Comparison of ENCODE assay signal across 8 cellular contexts in genomic region chrX:154458116-154458953, GRCh38. TPM values are rescaled to one million over a fixed set of nuclear protein-coding genes. Genes with fewer than 3 reads are reported as not detected.
DNase-seq lines count a peak whose midpoint lies in the region; ATAC-seq and TF ChIP-seq lines count a peak whose summit lies in the region.

Gene PLXNA3, plus strand, starts transcription at chrX:154458281. Its CDS starts 1,903 bp downstream, at chrX:154460184.

- no peaks in the 10 kb centered on the region for H3K9me2 ChIP-seq in Loucy (replicated peaks; ENCODE audit: low read depth, low read length)

- ATAC-seq in GM21529 (IDR thresholded peaks at IDR 0.05; ENCODE audit: unreplicated experiment), result peak; percentile 56
- peak; percentile 73 for ATAC-seq in activated CD8-positive, alpha-beta T cell treated with anti-CD3 and anti-CD28 coated beads, Interleukin-2, amount 10 ng/mL, durations not matched to agents 7 days and 5 days
- peak; percentile 72 to 77 for ATAC-seq in stimulated activated naive B cell treated with anti-CD40 and anti-IgM and Interleukin-4, amounts not matched to agents 10 μg/mL and 1 μg/mL and 100 μg/mL, for 72 hours (replicated peaks)

- DNase-seq in Calu3 (peak; percentile 74), epidermal melanocyte (ENCODE audit: insufficient read length, low spot score) (peak; percentile 46), mucosa of gallbladder (ENCODE audit: low spot score) (no peak), islet precursor cell (no peak)
- DNase-seq in activated CD8-positive, alpha-beta T cell treated with anti-CD3 and anti-CD28 coated beads, Interleukin-2, amount 10 ng/mL, durations not matched to agents 7 days and 5 days, result peak; percentile 62
- DNase-seq in stimulated activated naive B cell treated with anti-CD40 and anti-IgM and Interleukin-4, amounts not matched to agents 10 μg/mL and 1 μg/mL and 100 μg/mL, for 72 hours, result no peak

- H3K4me3 ChIP-seq in Loucy (ENCODE audit: low read length, poor library complexity, severe bottlenecking), result peak within 1 kb of the TSS; percentile 81

- no peaks in the 10 kb centered on the region for H3K9me3 Mint-ChIP-seq in Calu3 (ENCODE audit: low read depth, unreplicated experiment)
- no peaks in the 10 kb centered on the region for H3K9me3 Mint-ChIP-seq in activated CD8-positive, alpha-beta T cell treated with anti-CD3 and anti-CD28 coated beads, Interleukin-2, amount 10 ng/mL, durations not matched to agents 7 days and 5 days (ENCODE audit: insufficient read depth)
- peaks cover 0 to 5% of the 10 kb centered on the region in 2 donors for H3K9me3 Mint-ChIP-seq in stimulated activated naive B cell treated with anti-CD40 and anti-IgM and Interleukin-4, amounts not matched to agents 10 μg/mL and 1 μg/mL and 100 μg/mL, for 72 hours

- H3F3A ChIP-seq in Loucy (ENCODE audit: low read depth), result no peaks in the 10 kb centered on the region

- no peaks in the 10 kb centered on the region for H3K4me1 ChIP-seq in Loucy (ENCODE audit: insufficient read depth, low read length, poor library complexity, severe bottlenecking)

- BruUV-seq in Calu3 (replicated peaks; lab: Mats Ljungman, UMichigan), result TSS peak; percentile 32

- no peaks in the 10 kb centered on the region for H3K36me3 ChIP-seq in Loucy (ENCODE audit: insufficient read depth, low read length)

- peak within 1 kb of the TSS; percentile 87 for H3K4me3 Mint-ChIP-seq in Calu3 (ENCODE audit: low read depth, unreplicated experiment)
- peak within 1 kb of the TSS; percentile 91 for H3K4me3 Mint-ChIP-seq in activated CD8-positive, alpha-beta T cell treated with anti-CD3 and anti-CD28 coated beads, Interleukin-2, amount 10 ng/mL, durations not matched to agents 7 days and 5 days
- peak within 1 kb of the TSS; percentile 86 to 93 for H3K4me3 Mint-ChIP-seq in stimulated activated naive B cell treated with anti-CD40 and anti-IgM and Interleukin-4, amounts not matched to agents 10 μg/mL and 1 μg/mL and 100 μg/mL, for 72 hours

- peaks cover 8% of the 10 kb centered on the region; the same call in 1 of the 2 replicates for H3K79me2 ChIP-seq in Loucy (ENCODE audit: insufficient read depth, low read length)

- H3K4me1 Mint-ChIP-seq in Calu3 (ENCODE audit: low read depth, unreplicated experiment), result peaks cover 17% of the 10 kb centered on the region
- peaks cover 18% of the 10 kb centered on the region for H3K4me1 Mint-ChIP-seq in activated CD8-positive, alpha-beta T cell treated with anti-CD3 and anti-CD28 coated beads, Interleukin-2, amount 10 ng/mL, durations not matched to agents 7 days and 5 days (ENCODE audit: low read depth)
- peaks cover 13 to 21% of the 10 kb centered on the region in 2 donors for H3K4me1 Mint-ChIP-seq in stimulated activated naive B cell treated with anti-CD40 and anti-IgM and Interleukin-4, amounts not matched to agents 10 μg/mL and 1 μg/mL and 100 μg/mL, for 72 hours

- H3K9ac ChIP-seq in Loucy (ENCODE audit: low read depth, low read length, poor library complexity, severe bottlenecking), result peak within 1 kb of the TSS; percentile 70

- H3K27me3 Mint-ChIP-seq in Calu3 (ENCODE audit: unreplicated experiment), result no peaks in the 10 kb centered on the region
- no peaks in the 10 kb centered on the region for H3K27me3 Mint-ChIP-seq in activated CD8-positive, alpha-beta T cell treated with anti-CD3 and anti-CD28 coated beads, Interleukin-2, amount 10 ng/mL, durations not matched to agents 7 days and 5 days (ENCODE audit: low read depth)
- H3K27me3 Mint-ChIP-seq in stimulated activated naive B cell treated with anti-CD40 and anti-IgM and Interleukin-4, amounts not matched to agents 10 μg/mL and 1 μg/mL and 100 μg/mL, for 72 hours, result no peaks in the 10 kb centered on the region

- POLR2A ChIA-PET in activated CD8-positive, alpha-beta T cell treated with anti-CD3 and anti-CD28 coated beads, Interleukin-2, amount 10 ng/mL, durations not matched to agents 7 days and 5 days (lab: Charles Lee), result interaction anchor here (0.8 to 1.4 kb wide), 6 partner anchors 19 to 570 kb away, joined by 3 to 7 read pairs (median 3); partner anchors contain the start of genes SLC10A3 and TAFAZZIN

- H4K20me1 ChIP-seq in Loucy (ENCODE audit: insufficient read depth, low read length, poor library complexity, severe bottlenecking), result no peaks in the 10 kb centered on the region

- intact Hi-C loops in Calu3 (cut with micrococcal nuclease; ENCODE audit: unreplicated experiment), result no loop called here

- peaks cover 39% of the 10 kb centered on the region for H3K36me3 Mint-ChIP-seq in Calu3 (ENCODE audit: insufficient read depth, unreplicated experiment)
- peaks cover 9% of the 10 kb centered on the region for H3K36me3 Mint-ChIP-seq in activated CD8-positive, alpha-beta T cell treated with anti-CD3 and anti-CD28 coated beads, Interleukin-2, amount 10 ng/mL, durations not matched to agents 7 days and 5 days (ENCODE audit: low read depth)
- peaks cover 16 to 21% of the 10 kb centered on the region in 2 donors for H3K36me3 Mint-ChIP-seq in stimulated activated naive B cell treated with anti-CD40 and anti-IgM and Interleukin-4, amounts not matched to agents 10 μg/mL and 1 μg/mL and 100 μg/mL, for 72 hours

- peak within 1 kb of the TSS; percentile 98 for H3K27ac Mint-ChIP-seq in Calu3 (ENCODE audit: unreplicated experiment)
- peak within 1 kb of the TSS; percentile 96 for H3K27ac Mint-ChIP-seq in activated CD8-positive, alpha-beta T cell treated with anti-CD3 and anti-CD28 coated beads, Interleukin-2, amount 10 ng/mL, durations not matched to agents 7 days and 5 days
- H3K27ac Mint-ChIP-seq in stimulated activated naive B cell treated with anti-CD40 and anti-IgM and Interleukin-4, amounts not matched to agents 10 μg/mL and 1 μg/mL and 100 μg/mL, for 72 hours, result peak within 1 kb of the TSS; percentile 93

- H3K9me3 ChIP-seq in Loucy (ENCODE audit: insufficient read depth, low read depth, low read length), result no peaks in the 10 kb centered on the region

- peak within 1 kb of the TSS; percentile 77 for H3K4me2 ChIP-seq in Loucy (ENCODE audit: low read depth, low read length, poor library complexity, severe bottlenecking)

- peak within 1 kb of the TSS; percentile 81; the same call in 1 of the 2 replicates for H2AFZ ChIP-seq in Loucy (ENCODE audit: low read length)

- no peak for TF ChIP-seq CTCF in Calu3 (IDR thresholded peaks at IDR 0.05; ENCODE audit: unreplicated experiment)
- no peak for TF ChIP-seq CTCF in Loucy (conservative IDR thresholded peaks at IDR 0.05; ENCODE audit: low read length)

- no peaks in the 10 kb centered on the region for H3K27me3 ChIP-seq in Loucy (ENCODE audit: insufficient read depth, low read length, poor library complexity, severe bottlenecking)

- CTCF ChIA-PET in Calu3 (lab: Charles Lee), result interaction anchor here (1.3 kb wide), 1 partner anchor 90 kb away, joined by 3 read pairs; no protein-coding TSS in a partner anchor
- CTCF ChIA-PET in activated CD8-positive, alpha-beta T cell treated with anti-CD3 and anti-CD28 coated beads, Interleukin-2, amount 10 ng/mL, durations not matched to agents 7 days and 5 days (lab: Charles Lee), result interaction anchor here (0.8 kb wide), 1 partner anchor 69 kb away, joined by 3 read pairs; no protein-coding TSS in a partner anchor

RNA-seq across cellular contexts. Expression of gene PLXNA3, which starts in this region (rescaled TPM):
- total RNA-seq in Calu3 (2022) (74.0 and 82.6 TPM in 2 replicates), mucosa of gallbladder (75.6 TPM)
- total RNA-seq in activated CD8-positive, alpha-beta T cell treated with anti-CD3 and anti-CD28 coated beads, Interleukin-2, amount 10 ng/mL, durations not matched to agents 7 days and 5 days, result 10 to 100 TPM; 48.9 to 53.6 TPM

Comparison
In these comparisons a context has a peak if more than half of its experiments do, and no peak if none do; other contexts are left out.
1. DNase-seq: peak in Calu3 (single experiment), activated CD8-positive, alpha-beta T cell treated with anti-CD3 and anti-CD28 coated beads, Interleukin-2, amount 10 ng/mL, durations not matched to agents 7 days and 5 days (single experiment) and epidermal melanocyte (single experiment); none in mucosa of gallbladder (single experiment), stimulated activated naive B cell treated with anti-CD40 and anti-IgM and Interleukin-4, amounts not matched to agents 10 μg/mL and 1 μg/mL and 100 μg/mL, for 72 hours (single experiment) and islet precursor cell (single experiment).
2. Peak in every context shown above with its lines, with median percentiles within 50 percentile points of each other: H3K27ac Mint-ChIP-seq, H3K4me3 Mint-ChIP-seq and ATAC-seq.